ENCODE assay signal across 11 cellular contexts in genomic region chr7:87473192-87473591, GRCh38. TPM values are rescaled to one million over a fixed set of nuclear protein-coding genes. Genes with fewer than 3 reads are reported as not detected.
"Had no signal": no experiment of that assay in that cellular context is flagged by ENCODE, and none has a peak within 500 bp of the region (broad histone marks: within the 10 kb centered on the region; RNA-seq: fewer than 3 reads in every experiment).

No MANE protein-coding gene starts in this region.

- H3K9me3 ChIP-seq: esophagus squamous epithelium, suprapubic skin had no signal

- DNase-seq: activated CD4-positive, alpha-beta T cell treated with anti-CD3 and anti-CD28 coated beads, Interleukin-2, amount 10 ng/mL, durations not matched to agents 24 days and 14 days; activated naive CD4-positive, alpha-beta T cell treated with anti-CD3 and anti-CD28 coated beads, Interleukin-2, amount 10 ng/mL, durations not matched to agents 7 days and 5 days; esophagus squamous epithelium; foreskin fibroblast; left lung; retina; T-cell had no signal

- H3K4me1 ChIP-seq: parathyroid adenoma had no signal

- H3K4me3 ChIP-seq: cardiac muscle cell, esophagus squamous epithelium, left lung, suprapubic skin had no signal

- ATAC-seq: left lung; stimulated activated effector memory CD8-positive, alpha-beta T cell treated with anti-CD3 and anti-CD28 coated beads, Interleukin-12 subunit alpha, Interleukin-12 subunit beta, amount 100 ng/mL, for 72 hours; T-cell had no signal

- H3K9ac ChIP-seq: parathyroid adenoma had no signal

- H3K27ac ChIP-seq: cardiac muscle cell, esophagus squamous epithelium, left lung, parathyroid adenoma, suprapubic skin had no signal

- H3K36me3 ChIP-seq: cardiac muscle cell, esophagus squamous epithelium, left lung, suprapubic skin had no signal

RNA-seq across cellular contexts. Expression of gene ABCB4, which starts 2.3 kb away (rescaled TPM):
- total RNA-seq: activated CD4-positive, alpha-beta T cell treated with anti-CD3 and anti-CD28 coated beads, Interleukin-2, amount 10 ng/mL, durations not matched to agents 24 days and 14 days had no signal
